In genomic region chr1:203025721-203026665, GRCh38 we compare ENCODE assay signal across 8 cellular contexts. TPM values are rescaled to one million over a fixed set of nuclear protein-coding genes. Genes with fewer than 3 reads are reported as not detected.
DNase-seq lines count a peak whose midpoint lies in the region; TF ChIP-seq lines count a peak whose summit lies in the region.

PPFIA4 (plus strand) TSS chr1:203026491; CDS start chr1:203039009, 12,518 bp downstream.

- no peak for TF ChIP-seq CTCF in thyroid gland (IDR thresholded peaks at IDR 0.05)

- no peak within 1 kb of the TSS for H2BK5ac ChIP-seq in trophoblast cell (ENCODE audit: low read depth, low read length, poor library complexity)

- H3K18ac ChIP-seq in trophoblast cell (ENCODE audit: low read length): peak within 1 kb of the TSS; percentile 23

- H3K9me3 ChIP-seq in trophoblast cell (ENCODE audit: insufficient read depth, low read depth, low read length) (peaks cover 3% of the 10 kb centered on the region), thyroid gland (no peaks in the 10 kb centered on the region)

- TF ChIP-seq POLR2A in thyroid gland (IDR thresholded peaks at IDR 0.05): peak in 1 of 2 donors; percentile 34

- H3K4me1 ChIP-seq in trophoblast cell (ENCODE audit: control insufficient read depth in 1 of 2, insufficient read depth in 2 of 2, low read length in 2 of 2) (peaks cover 3 to 9% of the 10 kb centered on the region in 2 experiments), thyroid gland (peaks cover 8 to 16% of the 10 kb centered on the region in 2 donors)

- CTCF ChIA-PET in HEK293T (lab: Yijun Ruan, JAX): interaction anchor here (0.5 to 3.3 kb wide), 2 partner anchors 14 to 246 kb away, joined by 4 to 25 read pairs; no protein-coding TSS in a partner anchor

- H2BK12ac ChIP-seq in trophoblast cell (ENCODE audit: low read length): no peak within 1 kb of the TSS

- H3K23ac ChIP-seq in trophoblast cell (ENCODE audit: low read length): no peak within 1 kb of the TSS

- peak within 1 kb of the TSS; percentile 2 for H2AFZ ChIP-seq in trophoblast cell (ENCODE audit: insufficient read depth, low read length, poor library complexity)

- no peak within 1 kb of the TSS for H4K91ac ChIP-seq in trophoblast cell (ENCODE audit: low read depth, low read length)

- peak within 1 kb of the TSS; percentile 82 for H4K8ac ChIP-seq in trophoblast cell (ENCODE audit: low read depth, low read length)

- H3K79me2 ChIP-seq in trophoblast cell (ENCODE audit: control insufficient read depth, insufficient read depth, low read length, poor library complexity): no peaks in the 10 kb centered on the region

- POLR2A ChIA-PET in HEK293T (lab: Yijun Ruan, JAX): interaction anchor here (0.5 to 2.0 kb wide), 10 partner anchors 8 to 242 kb away, joined by 3 to 12 read pairs (median 4); partner anchors contain the start of genes RABIF and TMEM183A

- H3K9ac ChIP-seq in trophoblast cell (ENCODE audit: low read length): peak within 1 kb of the TSS; percentile 59

- H3K27me3 ChIP-seq in trophoblast cell (ENCODE audit: insufficient read depth, low read length) (peaks cover 12% of the 10 kb centered on the region), thyroid gland (no peaks in the 10 kb centered on the region)

- H3K4ac ChIP-seq in trophoblast cell (ENCODE audit: low read depth, low read length): no peak within 1 kb of the TSS

- no CpG with 5 or more reads among the region's 52 CpGs for WGBS in trophoblast cell (ENCODE audit: extremely low coverage, insufficient coverage, insufficient read length)
- 28% methylated on average over 16 of the region's 52 CpGs for WGBS in thyroid gland, 2 donors

- H3K4me3 ChIP-seq in trophoblast cell (ENCODE audit: low read depth, low read length) (peak within 1 kb of the TSS; percentile 67), thyroid gland (replicated peaks in 1 of 3) (peak within 1 kb of the TSS; percentile 11 to 54 (median 13))

- H3K27ac ChIP-seq in trophoblast cell (ENCODE audit: low read depth, low read length) (no peak within 1 kb of the TSS), thyroid gland (peak within 1 kb of the TSS; percentile 40 to 65 (median 41))

- H3K36me3 ChIP-seq in trophoblast cell (ENCODE audit: control insufficient read depth in 1 of 2, insufficient read depth in 2 of 2, low read length in 2 of 2) (peaks cover 4 to 14% of the 10 kb centered on the region in 2 experiments), thyroid gland (peaks cover 24 to 28% of the 10 kb centered on the region in 2 donors)

- no peak within 1 kb of the TSS for H2BK120ac ChIP-seq in trophoblast cell (ENCODE audit: insufficient read depth, low read length, poor library complexity)

- no peak within 1 kb of the TSS for H3K14ac ChIP-seq in trophoblast cell (ENCODE audit: low read length)

- DNase-seq in ELR (ENCODE audit: low read depth): peak; percentile 74
- peak; percentile 100 for DNase-seq in HEK293T (ENCODE audit: extremely low spot score)
- peak; percentile 96 for DNase-seq in NCI-H1105 (lab: John Stamatoyannopoulos, UW)
- peak; percentile 68 for DNase-seq in SW480 (ENCODE audit: low spot score)
- peak; percentile 71 for DNase-seq in activated naive CD8-positive, alpha-beta T cell treated with anti-CD3 and anti-CD28 coated beads, Interleukin-2, amount 50 U/mL, for 16 hours (ENCODE audit: low read depth, low spot score)
- peak; percentile 95 for DNase-seq in cardiac septum (ENCODE audit: low spot score)
- DNase-seq in trophoblast cell: peak; percentile 81 to 92
- peak; percentile 82 to 84 for DNase-seq in thyroid gland

- no peak within 1 kb of the TSS for H2AK5ac ChIP-seq in trophoblast cell (ENCODE audit: low read length)

- intact Hi-C loops in cardiac septum (cut with DNase I) (loop anchor here (5.0 kb wide), 1 partner anchor 59 kb away; the partner anchor contains the start of gene CYB5R1), thyroid gland (cut with DNase I) (no loop called here)

- peak within 1 kb of the TSS; percentile 28 for H4K12ac ChIP-seq in trophoblast cell (ENCODE audit: low read depth, low read length)

- H3K79me1 ChIP-seq in trophoblast cell (ENCODE audit: low read length): no peaks in the 10 kb centered on the region

- peak within 1 kb of the TSS; percentile 98 for H3K4me2 ChIP-seq in trophoblast cell (ENCODE audit: low read length)

TF ChIP-seq in HEK293T, 16 proteins besides CTCF, POLR2A, EP300 and RAD21:
- TF ChIP-seq L3MBTL2 (conservative IDR thresholded peaks at IDR 0.05) (peak; percentile 100), CTBP1 (IDR thresholded peaks at IDR 0.05; ENCODE audit: borderline replicate concordance) (no peak), PKNOX1 (IDR thresholded peaks at IDR 0.05) (no peak), LEF1 (IDR thresholded peaks at IDR 0.05; ENCODE audit: borderline replicate concordance) (0 out of 2 replicates have a peak, but pooled peaks have one; percentile 21), NFRKB (IDR thresholded peaks at IDR 0.05) (peak; percentile 34), SP1 (IDR thresholded peaks at IDR 0.05) (peak; percentile 16; the same call in 1 of the 2 replicates)

RNA-seq across cellular contexts. Expression of gene PPFIA4, which starts in this region (rescaled TPM):
- 46.7 TPM for total RNA-seq in cardiac septum
- polyA plus RNA-seq in trophoblast cell (2013): 0.68 and 1.1 TPM in 2 replicates
- total RNA-seq in thyroid gland: 1 to 10 TPM in 3 of 4 donors, under 1 TPM in 1; 0.54 to 3.0 (median 2.1) TPM

Comparison
In these comparisons a context has a peak if more than half of its experiments do, and no peak if none do; other contexts are left out.
1. RNA of gene PPFIA4 (total RNA-seq): 46.7 TPM in cardiac septum (single experiment); 0.54 to 3.0 TPM in thyroid gland; every median in the first group is over 10 times any median in the second.
2. Peak in every context shown above with its lines, with median percentiles within 50 percentile points of each other: DNase-seq.